ENCODE assay signal across 22 cellular contexts in genomic region chr10:34781709-34782108, GRCh38. TPM values are rescaled to one million over a fixed set of nuclear protein-coding genes. Genes with fewer than 3 reads are reported as not detected.
A peak's percentile ranks its signal among the peaks of the same experiment; 100 is the strongest.
DNase-seq lines count a peak whose midpoint lies in the region; ATAC-seq, FAIRE-seq and TF ChIP-seq lines count a peak whose summit lies in the region.
"Had no signal": no experiment of that assay in that cellular context is flagged by ENCODE, and none has a peak within 500 bp of the region (broad histone marks: within the 10 kb centered on the region; RNA-seq: fewer than 3 reads in every experiment).

No MANE protein-coding gene starts in this region.

- no peaks in the 10 kb centered on the region for H3K23me2 ChIP-seq in H1 (ENCODE audit: low read depth, low read length)

- intact Hi-C loops in heart left ventricle (cut with DNase I) = no loop called here
- intact Hi-C loops in Right ventricle myocardium inferior (cut with DNase I) = no loop called here

- peaks cover 4% of the 10 kb centered on the region for H3K27me3 Mint-ChIP-seq in nephron progenitor cell (ENCODE audit: low read depth, poor library complexity)
- peaks cover 14% of the 10 kb centered on the region for H3K27me3 Mint-ChIP-seq in activated CD4-positive, alpha-beta memory T cell treated with anti-CD3 and anti-CD28 coated beads, Interleukin-2, amount 10 ng/mL, durations not matched to agents 7 days and 5 days

- POLR2A ChIA-PET in H1 (lab: Charles Lee; ENCODE audit: partially characterized antibody) = interaction anchor here (1.0 kb wide), 1 partner anchor 11 kb away, joined by 3 read pairs; no protein-coding TSS in a partner anchor
- POLR2A ChIA-PET in activated CD4-positive, alpha-beta memory T cell treated with anti-CD3 and anti-CD28 coated beads, Interleukin-2, amount 10 ng/mL, durations not matched to agents 7 days and 5 days (lab: Charles Lee) = no interaction called here

- TF ChIP-seq CTCF in heart left ventricle (IDR thresholded peaks at IDR 0.05) (no peak), H1 (IDR thresholded peaks at IDR 0.05; ENCODE audit: control extremely low read depth in 1 of 3, insufficient read depth in 1 of 3, low read depth in 1 of 3, low read length in 3 of 3) (no peak), nephron progenitor cell (IDR thresholded peaks at IDR 0.05) (no peak)

- no peak overlapping the region for H3K56ac ChIP-seq in H1 (replicated peaks; ENCODE audit: insufficient read length, low read depth, low read length)

- TF ChIP-seq EP300 in H1 (IDR thresholded peaks at IDR 0.05; ENCODE audit: borderline replicate concordance in 1 of 2, low read depth in 2 of 2, low read length in 2 of 2) = no peak

- no peak for TF ChIP-seq RAD21 in H1 (IDR thresholded peaks at IDR 0.05 in 1 of 2, conservative IDR thresholded peaks at IDR 0.05 in 1 of 2; ENCODE audit: low read depth in 2 of 2, low read length in 2 of 2)

- H2BK20ac ChIP-seq in H1 (ENCODE audit: low read length) = no peak overlapping the region

- H2BK15ac ChIP-seq in H1 (ENCODE audit: low read length) = no peak overlapping the region

- H3K9me3 Mint-ChIP-seq in nephron progenitor cell = no peaks in the 10 kb centered on the region
- H3K9me3 Mint-ChIP-seq in activated CD4-positive, alpha-beta memory T cell treated with anti-CD3 and anti-CD28 coated beads, Interleukin-2, amount 10 ng/mL, durations not matched to agents 7 days and 5 days = no peaks in the 10 kb centered on the region
- H3K9me3 Mint-ChIP-seq: activated T-cell treated with anti-CD3 and anti-CD28 coated beads, Interleukin-2, amount 50 U/mL, for 24 hours; CD4-positive, alpha-beta T cell had no signal

- H4K5ac ChIP-seq in H1 (ENCODE audit: insufficient read length, low read depth, low read length) = no peak overlapping the region

- H2BK120ac ChIP-seq in H1 (replicated peaks; ENCODE audit: low read depth, low read length) = no peak overlapping the region

- H3K27ac ChIP-seq in heart left ventricle (peak overlapping the region in 8 of 12 donors; percentile 5 to 53 (median 30)), H1 (ENCODE audit: low read depth, low read length) (no peak overlapping the region)
- H3K27ac ChIP-seq: foreskin keratinocyte, upper lobe of right lung had no signal

- CTCF ChIA-PET in H1 (lab: Charles Lee; ENCODE audit: partially characterized antibody) = interaction anchor here (1.0 kb wide), 1 partner anchor 58 kb away, joined by 3 read pairs; no protein-coding TSS in a partner anchor
- CTCF ChIA-PET in activated CD4-positive, alpha-beta memory T cell treated with anti-CD3 and anti-CD28 coated beads, Interleukin-2, amount 10 ng/mL, durations not matched to agents 7 days and 5 days (lab: Charles Lee) = no interaction called here

- H3K36me3 Mint-ChIP-seq in nephron progenitor cell (ENCODE audit: low read depth) = peaks cover 15% of the 10 kb centered on the region
- no peaks in the 10 kb centered on the region for H3K36me3 Mint-ChIP-seq in activated CD4-positive, alpha-beta memory T cell treated with anti-CD3 and anti-CD28 coated beads, Interleukin-2, amount 10 ng/mL, durations not matched to agents 7 days and 5 days (ENCODE audit: low read depth)

- H3K4me1 ChIP-seq in heart left ventricle (peaks cover 8 to 46% (median 30%) of the 10 kb centered on the region in 12 donors), H1 (replicated peaks in 1 of 4; ENCODE audit: control insufficient read depth in 3 of 4, insufficient read depth in 4 of 4, low read length in 3 of 4) (peaks cover 7 to 20% (median 13%) of the 10 kb centered on the region in 4 experiments)

- DNase-seq in heart left ventricle (no peak), Right ventricle myocardium inferior (ENCODE audit: missing footprints) (no peak), H1 (ENCODE audit: low read depth in 1 of 2, low spot score in 2 of 2) (no peak), nephron progenitor cell (no peak)
- no peak for DNase-seq in activated CD4-positive, alpha-beta memory T cell treated with anti-CD3 and anti-CD28 coated beads, Interleukin-2, amount 10 ng/mL, durations not matched to agents 7 days and 5 days
- DNase-seq: activated CD4-positive, alpha-beta T cell treated with anti-CD3 and anti-CD28 coated beads, Interleukin-2, amount 50 U/mL, for 4 hours; activated naive CD4-positive, alpha-beta T cell treated with anti-CD3 and anti-CD28 coated beads, Interleukin-2, amount 50 U/mL, for 16 hours; activated T-cell treated with anti-CD3 and anti-CD28 coated beads, Interleukin-2, amount 50 U/mL, for 24 hours; CD4-positive, alpha-beta T cell; DMS53; foreskin keratinocyte; left cardiac atrium; MV-4-11; NCI-H2029 treated with DMSO at 0.1 percent for 48 hours; NCI-H526; stimulated activated CD4-positive, alpha-beta T cell treated with anti-CD3 and anti-CD28 coated beads, Interleukin-15, amount 100 ng/mL, for 24 hours; stimulated activated naive CD4-positive, alpha-beta T cell treated with Interleukin-2 at 50 U/mL for 16 hours; upper lobe of right lung had no signal

- 47 to 63% (median 54%) methylated on average over 3 of the region's 3 CpGs for WGBS in heart left ventricle, 4 donors
- 78% methylated on average over 3 of the region's 3 CpGs; no CpG with 5 or more reads in 1 of the 2 experiments for WGBS in H1 (ENCODE audit: extremely low coverage in 1 of 2, insufficient coverage in 1 of 2, insufficient read length in 1 of 2, insufficient replicate concordance in 2 of 2, low coverage in 1 of 2, low lambda C conversion rate in 2 of 2, missing lambda C conversion rate in 1 of 2), 2 experiments

- TF ChIP-seq POLR2A in heart left ventricle (IDR thresholded peaks at IDR 0.05) = no peak
- no peak for TF ChIP-seq POLR2A in H1 (IDR thresholded peaks at IDR 0.05; ENCODE audit: control extremely low read depth in 1 of 2, low read depth in 2 of 2, low read length in 2 of 2)

- H3K14ac ChIP-seq in H1 (ENCODE audit: insufficient read length) = no peak overlapping the region

- H2BK5ac ChIP-seq in H1 (ENCODE audit: low read depth, low read length) = no peak overlapping the region

- no peaks in the 10 kb centered on the region for H3K36me3 ChIP-seq in heart left ventricle
- H3K36me3 ChIP-seq in H1 (ENCODE audit: control insufficient read depth in 2 of 4, insufficient read depth in 4 of 4, low read length in 3 of 4) = no peaks in the 10 kb centered on the region
- H3K36me3 ChIP-seq: upper lobe of right lung had no signal

- no peaks in the 10 kb centered on the region for H3K9me3 ChIP-seq in heart left ventricle
- no peaks in the 10 kb centered on the region for H3K9me3 ChIP-seq in H1 (ENCODE audit: insufficient read depth in 2 of 2, low read depth in 1 of 2, low read length in 1 of 2)
- H3K9me3 ChIP-seq: upper lobe of right lung had no signal

- H2AFZ ChIP-seq in H1 (ENCODE audit: low read length) = no peak overlapping the region

- H3K9ac ChIP-seq in H1 (replicated peaks in 1 of 4; ENCODE audit: extremely low read depth in 1 of 4, low read depth in 3 of 4, low read length in 3 of 4) = no peak overlapping the region

- no peak overlapping the region for H4K91ac ChIP-seq in H1 (replicated peaks; ENCODE audit: insufficient read length, low read length)

- H2BK12ac ChIP-seq in H1 (ENCODE audit: low read depth, low read length) = no peak overlapping the region

- H2AK5ac ChIP-seq in H1 (ENCODE audit: low read depth, low read length) = no peak overlapping the region

- H3K27ac Mint-ChIP-seq in nephron progenitor cell = no peak overlapping the region
- no peak overlapping the region for H3K27ac Mint-ChIP-seq in activated CD4-positive, alpha-beta memory T cell treated with anti-CD3 and anti-CD28 coated beads, Interleukin-2, amount 10 ng/mL, durations not matched to agents 7 days and 5 days
- H3K27ac Mint-ChIP-seq: activated T-cell treated with anti-CD3 and anti-CD28 coated beads, Interleukin-2, amount 50 U/mL, for 24 hours; CD4-positive, alpha-beta T cell had no signal

- H3K18ac ChIP-seq in H1 (ENCODE audit: extremely low read depth, low read length) = no peak overlapping the region

- H3K4me1 Mint-ChIP-seq in nephron progenitor cell = peaks cover 53% of the 10 kb centered on the region
- peaks cover 1% of the 10 kb centered on the region for H3K4me1 Mint-ChIP-seq in activated CD4-positive, alpha-beta memory T cell treated with anti-CD3 and anti-CD28 coated beads, Interleukin-2, amount 10 ng/mL, durations not matched to agents 7 days and 5 days

- no peak overlapping the region for H3K4ac ChIP-seq in H1 (replicated peaks; ENCODE audit: insufficient read length, low read depth, low read length)

- no peak overlapping the region; a peak in 1 of 4 replicates for H3K4me2 ChIP-seq in H1 (ENCODE audit: insufficient read depth in 1 of 2, low read depth in 2 of 2, low read length in 2 of 2)

- H3K79me2 ChIP-seq in H1 (ENCODE audit: control insufficient read depth in 1 of 2, insufficient read depth in 2 of 2, low read length in 2 of 2) = peaks cover 8 to 86% of the 10 kb centered on the region in 2 experiments

- H3K23ac ChIP-seq in H1 (ENCODE audit: insufficient read length) = no peak overlapping the region

- peak overlapping the region; percentile 70 for H3K4me3 Mint-ChIP-seq in nephron progenitor cell
- no peak overlapping the region for H3K4me3 Mint-ChIP-seq in activated CD4-positive, alpha-beta memory T cell treated with anti-CD3 and anti-CD28 coated beads, Interleukin-2, amount 10 ng/mL, durations not matched to agents 7 days and 5 days
- H3K4me3 Mint-ChIP-seq: activated T-cell treated with anti-CD3 and anti-CD28 coated beads, Interleukin-2, amount 50 U/mL, for 24 hours; CD4-positive, alpha-beta T cell had no signal

- H3K27me3 ChIP-seq in heart left ventricle = no peaks in the 10 kb centered on the region
- no peaks in the 10 kb centered on the region for H3K27me3 ChIP-seq in H1 (replicated peaks in 1 of 4; ENCODE audit: control insufficient read depth in 3 of 4, extremely low read depth in 1 of 4, insufficient read depth in 3 of 4, low read length in 3 of 4)
- H3K27me3 ChIP-seq: foreskin keratinocyte, upper lobe of right lung had no signal

- no peak overlapping the region for H3K4me3 ChIP-seq in heart left ventricle
- no peak overlapping the region for H3K4me3 ChIP-seq in H1 (ENCODE audit: extremely low read depth in 1 of 4, insufficient read depth in 2 of 4, low read depth in 3 of 4, low read length in 4 of 4)
- H3K4me3 ChIP-seq: upper lobe of right lung had no signal

- no peak for FAIRE-seq in H1 (lab: Jason Lieb, UNC)
- FAIRE-seq: endothelial cell of umbilical vein had no signal

- H4K20me1 ChIP-seq in H1 (replicated peaks in 1 of 2; ENCODE audit: control insufficient read depth in 1 of 2, insufficient read depth in 2 of 2, low read length in 2 of 2) = peaks cover 8 to 14% of the 10 kb centered on the region in 2 experiments

- ATAC-seq in heart left ventricle (peak in 3 of 4 donors; percentile 10 to 62 (median 25)), Right ventricle myocardium inferior (no peak), HG03432 (IDR thresholded peaks at IDR 0.05; ENCODE audit: unreplicated experiment) (no peak), GM19452 (IDR thresholded peaks at IDR 0.05; ENCODE audit: unreplicated experiment) (no peak), GM19328 (IDR thresholded peaks at IDR 0.05; ENCODE audit: unreplicated experiment) (no peak)

- no peak overlapping the region for H4K8ac ChIP-seq in H1 (ENCODE audit: extremely low read depth, insufficient read depth, low read length)

- peaks cover 6% of the 10 kb centered on the region for H3K79me1 ChIP-seq in H1 (ENCODE audit: low read depth, low read length)

RNA-seq across cellular contexts. Expression of gene PARD3, which starts 33.4 kb away (rescaled TPM):
- total RNA-seq in heart left ventricle = 10 to 100 TPM; 27.9 to 69.7 (median 33.1) TPM
- 10 to 100 TPM; 24.8 to 38.4 TPM for polyA plus RNA-seq in heart left ventricle
- total RNA-seq in Right ventricle myocardium inferior = 34.6 TPM
- total RNA-seq in H1 (2021; fragmentation: NEBNext Ultra II Directional; extraction: Animal tissue kit (Norgen Biotek cat#: 25700)) = 47.9 and 49.1 TPM in 2 replicates
- 14.3 and 19.7 TPM in 2 replicates for polyA plus RNA-seq in H1 (2011; rRNA removed)
- 27.5 TPM for polyA plus RNA-seq in H1 (2011; cell fraction: cytosol; rRNA removed)
- 25.6 TPM for polyA plus RNA-seq in H1 (2011; cell fraction: nucleus; rRNA removed)
- polyA plus RNA-seq in H1 (2012, experiment 1 of 2) = 32.4 to 53.5 TPM (median 36.9 TPM) in 4 replicates
- 3.6 TPM for polyA plus RNA-seq in H1 (2012, experiment 2 of 2)
- polyA plus RNA-seq in H1 (2013, experiment 1 of 2) = 38.8 TPM
- polyA plus RNA-seq in H1 (2013, experiment 2 of 2) = 39.8 TPM
- polyA minus RNA-seq in H1 (2011; rRNA and poly(A)+ RNA removed) = 74.4 and 97.7 TPM in 2 replicates
- polyA minus RNA-seq in H1 (2011; cell fraction: cytosol; rRNA and poly(A)+ RNA removed) = 31.5 TPM
- 93.5 TPM for polyA minus RNA-seq in H1 (2011; cell fraction: nucleus; rRNA and poly(A)+ RNA removed)
- under 1 TPM; 0.15 to 0.18 TPM for total RNA-seq in activated CD4-positive, alpha-beta memory T cell treated with anti-CD3 and anti-CD28 coated beads, Interleukin-2, amount 10 ng/mL, durations not matched to agents 7 days and 5 days

Comparison
In these comparisons a context has a peak if more than half of its experiments do, and no peak if none do; other contexts are left out.
1. ATAC-seq: peak in heart left ventricle (3 of 4); none in Right ventricle myocardium inferior (single experiment), HG03432 (single experiment), GM19452 (single experiment) and GM19328 (single experiment).
2. RNA of gene PARD3, which starts 33.4 kb away (total RNA-seq): 47.9 to 49.1 TPM in H1, 34.6 TPM in Right ventricle myocardium inferior (single experiment) and 27.9 to 69.7 TPM in heart left ventricle; 0.15 to 0.18 TPM in activated CD4-positive, alpha-beta memory T cell treated with anti-CD3 and anti-CD28 coated beads, Interleukin-2, amount 10 ng/mL, durations not matched to agents 7 days and 5 days; every median in the first group is over 10 times any median in the second.